ENCODE assay signal across 8 cellular contexts in the genomic region with DNA sequence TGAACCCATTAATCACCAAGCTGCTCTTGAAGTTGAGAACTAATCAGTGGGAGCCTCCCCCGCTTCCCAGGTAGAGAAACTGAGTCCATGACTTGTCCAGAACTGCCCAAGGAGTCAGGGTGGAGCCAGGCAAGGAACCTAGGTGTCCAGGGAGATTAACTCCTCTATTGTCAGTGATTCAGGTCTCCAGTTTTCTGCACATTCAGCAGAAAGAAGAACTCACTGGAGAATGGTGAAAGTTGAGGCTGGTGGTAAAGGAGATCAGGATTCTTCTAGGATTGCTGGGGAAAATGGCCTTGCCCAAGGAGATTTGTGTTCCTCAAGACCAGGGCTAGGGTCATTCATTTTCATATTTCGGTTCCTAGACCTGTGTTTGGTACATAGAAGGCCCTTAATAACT.
"Had no signal": no experiment of that assay in that cellular context is flagged by ENCODE, and none has a peak within 500 bp of the region (broad histone marks: within the 10 kb centered on the region; RNA-seq: fewer than 3 reads in every experiment).

No MANE protein-coding gene starts in this region.

- DNase-seq: H9, HCEC 1CT, Kasumi-1, KG1 had no signal

- H3K4me3 ChIP-seq: GM23338 had no signal

- H2AFZ ChIP-seq: GM23338 had no signal

- FAIRE-seq: H1, H54 had no signal

- H3K4me2 ChIP-seq: GM23338 had no signal

- ATAC-seq: GM23338 had no signal

- H3K27ac ChIP-seq: HL-60 had no signal
